Comparison of ENCODE assay signal across 14 cellular contexts in the genomic region with DNA sequence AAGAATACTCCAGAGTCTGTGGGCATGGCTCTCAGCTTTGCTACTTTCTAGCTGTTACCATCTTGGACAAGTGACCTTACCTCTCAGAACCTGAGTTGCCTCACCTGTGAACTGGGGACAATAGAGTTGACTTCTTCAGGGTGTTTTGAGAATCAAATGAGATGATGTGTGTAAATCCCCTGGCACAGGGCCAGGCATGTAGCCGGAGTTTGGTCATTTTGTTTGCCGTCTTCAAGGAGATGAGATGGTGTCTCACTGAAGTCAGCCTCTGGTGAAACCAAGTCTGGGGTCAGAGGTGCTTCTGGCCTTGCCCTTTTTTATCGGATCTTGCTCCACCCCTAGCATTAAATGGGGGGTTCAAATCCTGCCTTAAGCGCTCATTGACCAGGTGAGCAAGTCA.
"Had no signal": no experiment of that assay in that cellular context is flagged by ENCODE, and none has a peak within 500 bp of the region (broad histone marks: within the 10 kb centered on the region; RNA-seq: fewer than 3 reads in every experiment).

No MANE protein-coding gene starts in this region.

- H3K27ac ChIP-seq: foreskin keratinocyte, skin epidermis, transverse colon, vagina had no signal

- H3K36me3 ChIP-seq: transverse colon, vagina had no signal

- H3K27me3 ChIP-seq: esophagus squamous epithelium, foreskin keratinocyte, transverse colon, vagina had no signal

- H3K4me3 ChIP-seq: esophagus squamous epithelium, skin epidermis, transverse colon, vagina had no signal

- H3K9me3 ChIP-seq: esophagus squamous epithelium, transverse colon, vagina had no signal

- H3K4me1 ChIP-seq: foreskin keratinocyte had no signal

- ATAC-seq: activated T-helper 17 cell treated with anti-CD3 and anti-CD28 coated beads, Interleukin-2, amount 50 U/mL, for 72 hours; foreskin keratinocyte; natural killer cell treated with Interleukin-12 subunit alpha and Interleukin-12 subunit beta and Interleukin-15 and Interleukin-18, amount 100 ng/mL, for 72 hours; right cardiac atrium had no signal

- DNase-seq: activated CD4-positive, alpha-beta T cell treated with anti-CD3 and anti-CD28 coated beads, Interleukin-2, amount 50 U/mL, for 4 hours; activated naive CD4-positive, alpha-beta T cell treated with Interleukin-2 at 50 U/mL for 16 hours; activated T-cell treated with anti-CD3 and anti-CD28 coated beads for 4 hours; esophagus squamous epithelium; foreskin keratinocyte; nucleus accumbens; stimulated activated CD4-positive, alpha-beta T cell treated with anti-CD3 and anti-CD28 coated beads, Interleukin-4, amount 100 ng/mL, for 24 hours; stimulated activated naive CD4-positive, alpha-beta T cell treated with Interleukin-2 at 50 U/mL for 16 hours; transverse colon had no signal
